2 cellular contexts compared by ENCODE assay signal in genomic region chr5:136399512-136399911, GRCh38.
TF ChIP-seq lines count a peak whose summit lies in the region.

No MANE protein-coding gene starts in this region.

TF ChIP-seq in GM23338, 12 proteins besides CTCF, POLR2A, EP300 and RAD21:
- no peak for TF ChIP-seq ZNF331 (CRISPR knock-in tag; IDR thresholded peaks at IDR 0.05; ENCODE audit: low read depth)
- TF ChIP-seq ZNF114 (CRISPR knock-in tag; IDR thresholded peaks at IDR 0.05): no peak
- TF ChIP-seq ZNF462 (CRISPR knock-in tag; IDR thresholded peaks at IDR 0.05): no peak
- no peak for TF ChIP-seq EZH2 (IDR thresholded peaks at IDR 0.05; ENCODE audit: low read depth, unreplicated experiment)
- TF ChIP-seq REST (IDR thresholded peaks at IDR 0.05; ENCODE audit: unreplicated experiment): no peak
- no peak for TF ChIP-seq EZH2phosphoT487 (IDR thresholded peaks at IDR 0.05; ENCODE audit: unreplicated experiment)
- no peak for TF ChIP-seq JUNB (IDR thresholded peaks at IDR 0.05; ENCODE audit: unreplicated experiment)
- TF ChIP-seq STAT1 (IDR thresholded peaks at IDR 0.05; ENCODE audit: unreplicated experiment): no peak
- no peak for TF ChIP-seq ETS1 (IDR thresholded peaks at IDR 0.05)
- no peak for TF ChIP-seq CREB1 (CRISPR knock-in tag; IDR thresholded peaks at IDR 0.05; ENCODE audit: low read depth)
- TF ChIP-seq POLR2AphosphoS5 (IDR thresholded peaks at IDR 0.05; ENCODE audit: low read depth): no peak
- TF ChIP-seq NANOG (IDR thresholded peaks at IDR 0.05; ENCODE audit: borderline replicate concordance): no peak

TF ChIP-seq in H1, 55 proteins besides CTCF, POLR2A, EP300 and RAD21:
- TF ChIP-seq YY1 (IDR thresholded peaks at IDR 0.05; ENCODE audit: low read depth, low read length): no peak
- TF ChIP-seq USF2 (IDR thresholded peaks at IDR 0.05; ENCODE audit: low read length): no peak
- TF ChIP-seq SUZ12 (IDR thresholded peaks at IDR 0.05; ENCODE audit: low read length): no peak
- no peak for TF ChIP-seq RXRA (IDR thresholded peaks at IDR 0.05; ENCODE audit: insufficient read depth, low read depth, low read length)
- TF ChIP-seq TAF7 (optimal IDR thresholded peaks at IDR 0.05; ENCODE audit: borderline replicate concordance, low read depth, low read length): no peak
- no peak for TF ChIP-seq TAF1 (IDR thresholded peaks at IDR 0.05; ENCODE audit: low read depth, low read length)
- no peak for TF ChIP-seq CTBP2 (IDR thresholded peaks at IDR 0.05; ENCODE audit: borderline replicate concordance, insufficient read depth, insufficient read length, low read length)
- no peak for TF ChIP-seq HDAC2 (IDR thresholded peaks at IDR 0.05; ENCODE audit: borderline replicate concordance in 1 of 2, low read depth in 2 of 2, low read length in 2 of 2)
- TF ChIP-seq SIRT6 (IDR thresholded peaks at IDR 0.05; ENCODE audit: low read length): no peak
- TF ChIP-seq JUND (IDR thresholded peaks at IDR 0.05; ENCODE audit: low read length): no peak
- no peak for TF ChIP-seq CEBPB (IDR thresholded peaks at IDR 0.05; ENCODE audit: low read depth, low read length)
- TF ChIP-seq RFX5 (IDR thresholded peaks at IDR 0.05; ENCODE audit: borderline replicate concordance, low read depth, low read length): no peak
- no peak for TF ChIP-seq TBP (IDR thresholded peaks at IDR 0.05; ENCODE audit: low read depth, low read length)
- TF ChIP-seq EGR1 (IDR thresholded peaks at IDR 0.05; ENCODE audit: borderline replicate concordance, low read depth, low read length): no peak
TF ChIP-seq in H1: peak in this region for 0.
